17 cellular contexts compared by ENCODE assay signal in the genomic region with DNA sequence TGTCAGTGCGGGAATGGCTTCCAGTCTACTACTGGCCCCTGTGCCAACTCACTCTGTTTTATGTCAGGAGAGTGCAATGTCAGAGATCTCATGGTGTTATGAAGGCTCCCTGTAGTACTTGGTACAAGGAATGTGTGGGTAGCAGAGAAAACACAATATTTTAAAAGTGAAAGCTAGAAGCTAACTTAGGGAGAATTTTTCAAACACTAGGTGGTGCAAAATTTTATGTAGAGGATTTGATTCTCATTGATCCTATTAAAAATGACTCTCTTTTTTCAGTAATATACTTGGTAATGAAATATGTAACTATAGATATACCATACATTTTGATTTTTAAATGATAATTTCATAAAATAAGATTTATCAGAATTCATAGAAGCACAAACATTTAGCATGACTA.
A peak's percentile ranks its signal among the peaks of the same experiment; 100 is the strongest.
DNase-seq lines count a peak whose midpoint lies in the region; ATAC-seq and TF ChIP-seq lines count a peak whose summit lies in the region.
"Had no signal": no experiment of that assay in that cellular context is flagged by ENCODE, and none has a peak within 500 bp of the region (broad histone marks: within the 10 kb centered on the region; RNA-seq: fewer than 3 reads in every experiment).

No MANE protein-coding gene starts in this region.

- POLR2A ChIA-PET in PC-9 (lab: Charles Lee; ENCODE audit: unreplicated experiment), result no interaction called here

- no peaks in the 10 kb centered on the region for H3K79me2 ChIP-seq in PC-9 (ENCODE audit: low read depth)

- no peaks in the 10 kb centered on the region for H3K36me3 ChIP-seq in heart right ventricle
- H3K36me3 ChIP-seq in PC-9 (ENCODE audit: low read depth), result no peaks in the 10 kb centered on the region
- H3K36me3 ChIP-seq: gastrocnemius medialis, vagina had no signal

- DNase-seq in heart right ventricle (no peak), left cardiac atrium (no peak), PC-9 (no peak), fibroblast of the aortic adventitia (ENCODE audit: low read depth) (peak; percentile 9), DMS153 (lab: John Stamatoyannopoulos, UW) (no peak), HPDE6-E6E7 (ENCODE audit: extremely low spot score) (no peak)
- no peak for DNase-seq in stimulated activated CD4-positive, alpha-beta T cell treated with anti-CD3 and anti-CD28 coated beads, Interleukin-2, amount 100 ng/mL, for 48 hours
- DNase-seq: activated CD4-positive, CD25-positive, alpha-beta regulatory T cell; gastrocnemius medialis; NCI-H2029 treated with DMSO at 0.1 percent for 48 hours; NCI-H526 treated with DMSO at 0.1 percent for 48 hours; RPMI8226; T-helper 1 cell had no signal

- H3K27me3 ChIP-seq in heart right ventricle (no peaks in the 10 kb centered on the region), PC-9 (ENCODE audit: insufficient read depth, low read depth) (no peaks in the 10 kb centered on the region)
- H3K27me3 ChIP-seq: gastrocnemius medialis, vagina had no signal

- intact Hi-C loops in heart right ventricle (cut with DNase I), result no loop called here
- intact Hi-C loops in left cardiac atrium (cut with DNase I), result no loop called here
- intact Hi-C loops in PC-9 (cut with micrococcal nuclease; ENCODE audit: unreplicated experiment), result no loop called here

- no peaks in the 10 kb centered on the region for H3K9me2 ChIP-seq in PC-9 (ENCODE audit: insufficient read depth)

- H3K9me3 ChIP-seq in heart right ventricle (peaks cover 0 to 18% (median 7%) of the 10 kb centered on the region in 11 donors), PC-9 (ENCODE audit: insufficient read depth, low read depth) (no peaks in the 10 kb centered on the region)
- H3K9me3 ChIP-seq: gastrocnemius medialis, vagina had no signal

- WGBS in heart right ventricle, 2 donors, result 54 to 66% methylated on average over 1 of the region's 1 CpG

- ATAC-seq in heart right ventricle, result no peak
- no peak for ATAC-seq in left cardiac atrium
- ATAC-seq in GM21381 (IDR thresholded peaks at IDR 0.05; ENCODE audit: unreplicated experiment), result no peak
- ATAC-seq: gastrocnemius medialis, GM23338 had no signal

- TF ChIP-seq CTCF in heart right ventricle (IDR thresholded peaks at IDR 0.05) (peak in 5 of 9 donors; percentile 16 to 38 (median 18)), PC-9 (conservative IDR thresholded peaks at IDR 0.05) (no peak; the same call in 1 of the 2 replicates), fibroblast of the aortic adventitia (IDR thresholded peaks at IDR 0.05; ENCODE audit: insufficient read depth, low read length) (peak; percentile 16)

- H3F3A ChIP-seq in PC-9 (ENCODE audit: insufficient read depth, low read depth), result no peaks in the 10 kb centered on the region

- no peaks in the 10 kb centered on the region for H4K20me1 ChIP-seq in PC-9 (ENCODE audit: insufficient read depth)

- H3K27ac ChIP-seq in heart right ventricle (no peak overlapping the region), PC-9 (no peak overlapping the region)
- H3K27ac ChIP-seq: gastrocnemius medialis, HL-60, vagina had no signal

- H3K4me1 ChIP-seq in heart right ventricle (peaks cover 0 to 4% (median 0%) of the 10 kb centered on the region in 9 donors), PC-9 (replicated peaks; ENCODE audit: insufficient read depth) (no peaks in the 10 kb centered on the region)
- H3K4me1 ChIP-seq: gastrocnemius medialis, vagina had no signal

- no TSS peak for BruUV-seq in PC-9 (replicated peaks; lab: Mats Ljungman, UMichigan)

- H3K4me2 ChIP-seq in PC-9, result peak overlapping the region; percentile 45
- H3K4me2 ChIP-seq: GM23338 had no signal

- H3K4me3 ChIP-seq in heart right ventricle (no peak overlapping the region), PC-9 (no peak overlapping the region), fibroblast of the aortic adventitia (ENCODE audit: low read depth, low read length) (no peak overlapping the region)
- H3K4me3 ChIP-seq: gastrocnemius medialis, GM23338, vagina had no signal

- H2AFZ ChIP-seq in PC-9, result peak overlapping the region; percentile 34; the same call in 1 of the 2 replicates
- H2AFZ ChIP-seq: GM23338 had no signal

- CTCF ChIA-PET in PC-9 (lab: Charles Lee), result no interaction called here
